19 cellular contexts compared by ENCODE assay signal in genomic region chr2:38719706-38720105, GRCh38. TPM values are rescaled to one million over a fixed set of nuclear protein-coding genes. Genes with fewer than 3 reads are reported as not detected.
DNase-seq lines count a peak whose midpoint lies in the region; ATAC-seq and TF ChIP-seq lines count a peak whose summit lies in the region.
"Had no signal": no experiment of that assay in that cellular context is flagged by ENCODE, and none has a peak within 500 bp of the region (broad histone marks: within the 10 kb centered on the region; RNA-seq: fewer than 3 reads in every experiment).

No MANE protein-coding gene starts in this region.

- CTCF ChIA-PET in activated CD8-positive, alpha-beta T cell treated with anti-CD3 and anti-CD28 coated beads, Interleukin-2, amount 10 ng/mL, durations not matched to agents 7 days and 5 days (lab: Charles Lee) = interaction anchor here (0.9 kb wide), 1 partner anchor 52 kb away, joined by 3 read pairs; no protein-coding TSS in a partner anchor

- peak; percentile 31 for DNase-seq in activated effector memory CD4-positive, alpha-beta T cell treated with anti-CD3 and anti-CD28 coated beads, Interleukin-2, amount 50 U/mL, for 16 hours
- DNase-seq in activated effector memory CD4-positive, alpha-beta T cell treated with Interleukin-2 at 50 U/mL for 16 hours = no peak
- DNase-seq in T-helper 17 cell (no peak), left kidney (ENCODE audit: low read depth, low spot score) (peak; percentile 61), tibial artery (peak in 1 of 2 donors; percentile 11)
- DNase-seq in activated CD8-positive, alpha-beta T cell treated with anti-CD3 and anti-CD28 coated beads, Interleukin-2, amount 10 ng/mL, durations not matched to agents 7 days and 5 days = no peak
- DNase-seq in stimulated activated CD4-positive, alpha-beta T cell treated with anti-CD3 and anti-CD28 coated beads, Interleukin-12 subunit alpha, Interleukin-12 subunit beta, amount 100 ng/mL, for 4 hours = no peak
- DNase-seq: 8988T, COR-L47, DMS53, H9, Karpas-422, NCI-H1417, NCI-H1930, NCI-H2171 treated with DMSO at 0.1 percent for 48 hours, NCI-H510A treated with DMSO at 0.1 percent for 48 hours had no signal

- H3K36me3 Mint-ChIP-seq in T-helper 17 cell (ENCODE audit: low read depth) = no peaks in the 10 kb centered on the region
- peaks cover 39% of the 10 kb centered on the region for H3K36me3 Mint-ChIP-seq in activated CD8-positive, alpha-beta T cell treated with anti-CD3 and anti-CD28 coated beads, Interleukin-2, amount 10 ng/mL, durations not matched to agents 7 days and 5 days (ENCODE audit: low read depth)

- H3K9me3 ChIP-seq in T-helper 17 cell (ENCODE audit: control insufficient read depth, low read length, poor library complexity, severe bottlenecking) (no peaks in the 10 kb centered on the region), tibial artery (no peaks in the 10 kb centered on the region)

- H3K36me3 ChIP-seq in tibial artery = no peaks in the 10 kb centered on the region

- H3K27ac Mint-ChIP-seq in T-helper 17 cell = peak overlapping the region; percentile 96
- H3K27ac Mint-ChIP-seq in activated CD8-positive, alpha-beta T cell treated with anti-CD3 and anti-CD28 coated beads, Interleukin-2, amount 10 ng/mL, durations not matched to agents 7 days and 5 days = no peak overlapping the region
- H3K27ac Mint-ChIP-seq: H9 had no signal

- H3K4me1 ChIP-seq in tibial artery = peaks cover 0 to 24% (median 15%) of the 10 kb centered on the region in 4 donors

- POLR2A ChIA-PET in activated CD8-positive, alpha-beta T cell treated with anti-CD3 and anti-CD28 coated beads, Interleukin-2, amount 10 ng/mL, durations not matched to agents 7 days and 5 days (lab: Charles Lee) = no interaction called here

- no peak overlapping the region for H3K4me3 ChIP-seq in tibial artery

- intact Hi-C loops in tibial artery (cut with DNase I; ENCODE audit: low total_unique reads) = no loop called here

- H3K9me3 Mint-ChIP-seq in activated CD8-positive, alpha-beta T cell treated with anti-CD3 and anti-CD28 coated beads, Interleukin-2, amount 10 ng/mL, durations not matched to agents 7 days and 5 days (ENCODE audit: insufficient read depth) = no peaks in the 10 kb centered on the region
- H3K9me3 Mint-ChIP-seq: H9 had no signal

- H3K27me3 ChIP-seq in tibial artery = no peaks in the 10 kb centered on the region

- no peak overlapping the region for H3K4me3 Mint-ChIP-seq in T-helper 17 cell
- no peak overlapping the region for H3K4me3 Mint-ChIP-seq in activated CD8-positive, alpha-beta T cell treated with anti-CD3 and anti-CD28 coated beads, Interleukin-2, amount 10 ng/mL, durations not matched to agents 7 days and 5 days
- H3K4me3 Mint-ChIP-seq: H9 had no signal

- peak overlapping the region; percentile 69 to 75 for H3K27ac ChIP-seq in tibial artery
- H3K27ac ChIP-seq: C4-2B had no signal

- no peak for TF ChIP-seq CTCF in tibial artery (IDR thresholded peaks at IDR 0.05)

- H3K4me1 Mint-ChIP-seq in T-helper 17 cell = peaks cover 35% of the 10 kb centered on the region
- H3K4me1 Mint-ChIP-seq in activated CD8-positive, alpha-beta T cell treated with anti-CD3 and anti-CD28 coated beads, Interleukin-2, amount 10 ng/mL, durations not matched to agents 7 days and 5 days (ENCODE audit: low read depth) = peaks cover 36% of the 10 kb centered on the region
- H3K4me1 Mint-ChIP-seq: H9 had no signal

- H3K27me3 Mint-ChIP-seq in T-helper 17 cell = no peaks in the 10 kb centered on the region
- H3K27me3 Mint-ChIP-seq in activated CD8-positive, alpha-beta T cell treated with anti-CD3 and anti-CD28 coated beads, Interleukin-2, amount 10 ng/mL, durations not matched to agents 7 days and 5 days (ENCODE audit: low read depth) = no peaks in the 10 kb centered on the region

- no peak for ATAC-seq in T-helper 17 cell
- ATAC-seq in HG02938 (IDR thresholded peaks at IDR 0.05; ENCODE audit: unreplicated experiment) = no peak
- no peak for ATAC-seq in activated CD8-positive, alpha-beta T cell treated with anti-CD3 and anti-CD28 coated beads, Interleukin-2, amount 10 ng/mL, durations not matched to agents 7 days and 5 days
- ATAC-seq: HepG2 had no signal

RNA-seq across cellular contexts. Expression of gene SRSF7, which starts 31.5 kb away (rescaled TPM):
- total RNA-seq in T-helper 17 cell = 100 to 1,000 TPM; 558 to 772 TPM
- 100 to 1,000 TPM; 348 to 356 TPM for total RNA-seq in activated CD8-positive, alpha-beta T cell treated with anti-CD3 and anti-CD28 coated beads, Interleukin-2, amount 10 ng/mL, durations not matched to agents 7 days and 5 days

RNA-seq across cellular contexts. Expression of gene GALM, which starts 53.8 kb away (rescaled TPM):
- total RNA-seq in T-helper 17 cell = 10 to 100 TPM; 18.5 to 28.3 TPM
- 10 to 100 TPM; 27.6 TPM for total RNA-seq in activated CD8-positive, alpha-beta T cell treated with anti-CD3 and anti-CD28 coated beads, Interleukin-2, amount 10 ng/mL, durations not matched to agents 7 days and 5 days

RNA-seq across cellular contexts. Expression of gene GEMIN6, which starts 58.3 kb away (rescaled TPM):
- total RNA-seq in T-helper 17 cell = 1 to 10 TPM; 3.2 to 4.3 TPM
- total RNA-seq in activated CD8-positive, alpha-beta T cell treated with anti-CD3 and anti-CD28 coated beads, Interleukin-2, amount 10 ng/mL, durations not matched to agents 7 days and 5 days = 10 to 100 TPM; 20.6 to 21.0 TPM

Comparison
In these comparisons a context has a peak if more than half of its experiments do, and no peak if none do; other contexts are left out.
1. DNase-seq: peak in activated effector memory CD4-positive, alpha-beta T cell treated with anti-CD3 and anti-CD28 coated beads, Interleukin-2, amount 50 U/mL, for 16 hours (single experiment) and left kidney (single experiment); none in activated effector memory CD4-positive, alpha-beta T cell treated with Interleukin-2 at 50 U/mL for 16 hours (single experiment), T-helper 17 cell (0 of 3), activated CD8-positive, alpha-beta T cell treated with anti-CD3 and anti-CD28 coated beads, Interleukin-2, amount 10 ng/mL, durations not matched to agents 7 days and 5 days (single experiment) and stimulated activated CD4-positive, alpha-beta T cell treated with anti-CD3 and anti-CD28 coated beads, Interleukin-12 subunit alpha, Interleukin-12 subunit beta, amount 100 ng/mL, for 4 hours (single experiment).
2. RNA of gene GEMIN6, which starts 58.3 kb away (total RNA-seq): 20.6 to 21.0 TPM in activated CD8-positive, alpha-beta T cell treated with anti-CD3 and anti-CD28 coated beads, Interleukin-2, amount 10 ng/mL, durations not matched to agents 7 days and 5 days; 3.2 to 4.3 TPM in T-helper 17 cell; every median in the first group is over 4 times any median in the second.